In genomic region chr20:32661820-32662528, GRCh38 we compare ENCODE assay signal across 14 cellular contexts. TPM values are rescaled to one million over a fixed set of nuclear protein-coding genes. Genes with fewer than 3 reads are reported as not detected.
"Had no signal": no experiment of that assay in that cellular context is flagged by ENCODE, and none has a peak within 500 bp of the region (broad histone marks: within the 10 kb centered on the region; RNA-seq: fewer than 3 reads in every experiment).

No MANE protein-coding gene starts in this region.

- H3K9me3 ChIP-seq: breast epithelium, neutrophil, right atrium auricular region, tibial nerve, vagina had no signal

- DNase-seq: amniotic stem cell, foreskin keratinocyte, left colon, naive B cell, posterior cingulate gyrus had no signal

- H3K4me2 ChIP-seq: smooth muscle cell had no signal

- H3K36me3 ChIP-seq: breast epithelium, neutrophil, right atrium auricular region, tibial nerve, vagina had no signal

- H3K27me3 Mint-ChIP-seq: naive B cell; stimulated activated memory B cell treated with anti-CD40 and anti-IgM and Interleukin-4, amounts not matched to agents 10 μg/mL and 1 μg/mL and 100 μg/mL, for 72 hours had no signal

- H3K27me3 ChIP-seq: breast epithelium, foreskin keratinocyte, neutrophil, right atrium auricular region, tibial nerve, vagina had no signal

- H3K4me3 Mint-ChIP-seq: naive B cell; stimulated activated memory B cell treated with anti-CD40 and anti-IgM and Interleukin-4, amounts not matched to agents 10 μg/mL and 1 μg/mL and 100 μg/mL, for 72 hours had no signal

- H3K27ac Mint-ChIP-seq: activated naive CD4-positive, alpha-beta T cell treated with anti-CD3 and anti-CD28 coated beads, Interleukin-2, amount 50 U/mL, for 72 hours; naive B cell; stimulated activated memory B cell treated with anti-CD40 and anti-IgM and Interleukin-4, amounts not matched to agents 10 μg/mL and 1 μg/mL and 100 μg/mL, for 72 hours had no signal

- H3K4me1 ChIP-seq: breast epithelium, foreskin keratinocyte, vagina had no signal

- H3K27ac ChIP-seq: breast epithelium, foreskin keratinocyte, neutrophil, right atrium auricular region, tibial nerve, vagina had no signal

- H3K4me3 ChIP-seq: breast epithelium, right atrium auricular region, smooth muscle cell, tibial nerve, vagina had no signal

RNA-seq across cellular contexts. Expression of gene C20orf203, which starts 11.8 kb away (rescaled TPM):
- total RNA-seq: foreskin keratinocyte, left colon, lung microvascular endothelial cell, right atrium auricular region, vagina had no signal
